Comparison of ENCODE assay signal across 23 cellular contexts in the genomic region with DNA sequence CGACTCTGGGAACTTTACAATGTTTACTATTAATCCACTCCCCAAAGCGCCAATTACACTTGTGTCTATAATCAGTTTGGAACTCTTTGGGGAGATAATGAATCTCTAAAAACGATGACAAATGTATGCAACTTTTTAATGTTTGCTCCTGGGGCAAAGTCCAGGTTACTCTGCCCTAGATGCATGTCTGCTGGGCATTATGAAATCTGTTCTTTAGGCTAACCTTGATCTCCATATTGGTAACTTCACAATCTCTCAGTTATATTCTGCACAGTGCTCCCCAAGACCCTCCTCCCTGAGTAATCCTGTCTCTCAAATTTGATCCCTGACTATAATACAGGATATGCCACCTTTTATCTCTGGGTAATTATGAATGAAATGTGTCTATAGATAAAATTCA.
A peak's percentile ranks its signal among the peaks of the same experiment; 100 is the strongest.
DNase-seq lines count a peak whose midpoint lies in the region; ATAC-seq, FAIRE-seq and TF ChIP-seq lines count a peak whose summit lies in the region.
"Had no signal": no experiment of that assay in that cellular context is flagged by ENCODE, and none has a peak within 500 bp of the region (broad histone marks: within the 10 kb centered on the region; RNA-seq: fewer than 3 reads in every experiment).

No MANE protein-coding gene starts in this region.

- H3K36me3 ChIP-seq in right lobe of liver (no peaks in the 10 kb centered on the region), small intestine (ENCODE audit: control insufficient read depth in 2 of 2, insufficient read depth in 2 of 2, low read length in 2 of 2) (no peaks in the 10 kb centered on the region)

- no peaks in the 10 kb centered on the region for H3K36me3 Mint-ChIP-seq in activated T-cell treated with anti-CD3 and anti-CD28 coated beads, Interleukin-2, amount 50 U/mL, for 72 hours (ENCODE audit: insufficient read depth in 2 of 2)
- H3K36me3 Mint-ChIP-seq in activated CD8-positive, alpha-beta T cell treated with anti-CD3 and anti-CD28 coated beads for 36 hours (ENCODE audit: low read depth) = no peaks in the 10 kb centered on the region
- H3K36me3 Mint-ChIP-seq: CD4-positive, alpha-beta memory T cell had no signal

- peak; percentile 28 for ATAC-seq in stimulated activated naive CD8-positive, alpha-beta T cell treated with anti-CD3 and anti-CD28 coated beads, Interleukin-15, amount 100 ng/mL, for 72 hours
- ATAC-seq in stimulated activated naive CD8-positive, alpha-beta T cell treated with anti-CD3 and anti-CD28 coated beads, Interleukin-15, Interleukin-2, amounts not matched to agents 100 U/mL and 50 U/mL, for 24 hours = no peak
- peak; percentile 40 for ATAC-seq in left lobe of liver
- ATAC-seq in right lobe of liver = peak in 3 of 4 donors; percentile 31 to 67 (median 56)
- ATAC-seq in activated T-cell treated with anti-CD3 and anti-CD28 coated beads, Interleukin-2, amount 50 U/mL, for 72 hours (replicated peaks in 1 of 2) = no peak
- no peak for ATAC-seq in activated CD8-positive, alpha-beta T cell treated with anti-CD3 and anti-CD28 coated beads for 36 hours
- ATAC-seq: GM12878, GM23338, HCT116 had no signal

- no peaks in the 10 kb centered on the region for H3K9me3 ChIP-seq in right lobe of liver
- no peaks in the 10 kb centered on the region for H3K9me3 ChIP-seq in small intestine (ENCODE audit: control insufficient read depth, low read depth)
- H3K9me3 ChIP-seq: A549 had no signal

- 25% methylated on average over 3 of the region's 3 CpGs for WGBS in right lobe of liver (ENCODE audit: insufficient coverage, low coverage, low lambda C conversion rate, missing lambda C conversion rate)
- WGBS in small intestine, 3 donors = 10 to 53% (median 25%) methylated on average over 3 of the region's 3 CpGs
- 67 to 74% methylated on average over 3 of the region's 3 CpGs for WGBS in lower leg skin, 2 donors

- H3K27ac ChIP-seq in right lobe of liver = no peak overlapping the region
- no peak overlapping the region for H3K27ac ChIP-seq in small intestine (ENCODE audit: low read depth in 1 of 2, low read length in 1 of 2)
- H3K27ac ChIP-seq: A549 had no signal

- intact Hi-C loops in right lobe of liver (cut with DNase I) (no loop called here), lower leg skin (cut with DNase I; ENCODE audit: low total_unique reads) (no loop called here)
- intact Hi-C loops in activated CD8-positive, alpha-beta T cell treated with anti-CD3 and anti-CD28 coated beads for 36 hours (cut with micrococcal nuclease) = no loop called here

- no peaks in the 10 kb centered on the region for H3K4me1 Mint-ChIP-seq in stimulated activated naive CD8-positive, alpha-beta T cell treated with anti-CD3 and anti-CD28 coated beads, Interleukin-15, amount 100 ng/mL, for 72 hours
- no peaks in the 10 kb centered on the region for H3K4me1 Mint-ChIP-seq in activated T-cell treated with anti-CD3 and anti-CD28 coated beads, Interleukin-2, amount 50 U/mL, for 72 hours (ENCODE audit: low read depth)
- no peaks in the 10 kb centered on the region for H3K4me1 Mint-ChIP-seq in activated CD8-positive, alpha-beta T cell treated with anti-CD3 and anti-CD28 coated beads for 36 hours (ENCODE audit: low read depth)
- H3K4me1 Mint-ChIP-seq: CD4-positive, alpha-beta memory T cell had no signal

- DNase-seq in stimulated activated naive CD8-positive, alpha-beta T cell treated with anti-CD3 and anti-CD28 coated beads, Interleukin-15, amount 100 ng/mL, for 72 hours = no peak
- DNase-seq in stimulated activated naive CD8-positive, alpha-beta T cell treated with anti-CD3 and anti-CD28 coated beads, Interleukin-15, Interleukin-2, amounts not matched to agents 100 U/mL and 50 U/mL, for 24 hours = no peak
- DNase-seq in left lobe of liver (ENCODE audit: low spot score) (no peak), right lobe of liver (no peak), small intestine (peak; percentile 22), lower leg skin (ENCODE audit: low spot score in 2 of 2) (no peak)
- no peak for DNase-seq in activated T-cell treated with anti-CD3 and anti-CD28 coated beads, Interleukin-2, amount 50 U/mL, for 72 hours
- DNase-seq in activated CD8-positive, alpha-beta T cell treated with anti-CD3 and anti-CD28 coated beads for 36 hours = no peak
- DNase-seq: 8988T; ACHN; AML-193; C1 segment of cervical spinal cord; Calu3; CD4-positive, alpha-beta memory T cell; COR-L47; DMS79; EL; GDM1; H9 had no signal

- H3K27me3 Mint-ChIP-seq in stimulated activated naive CD8-positive, alpha-beta T cell treated with anti-CD3 and anti-CD28 coated beads, Interleukin-15, amount 100 ng/mL, for 72 hours = peaks cover 7% of the 10 kb centered on the region
- no peaks in the 10 kb centered on the region for H3K27me3 Mint-ChIP-seq in activated T-cell treated with anti-CD3 and anti-CD28 coated beads, Interleukin-2, amount 50 U/mL, for 72 hours (ENCODE audit: low read depth)
- H3K27me3 Mint-ChIP-seq in activated CD8-positive, alpha-beta T cell treated with anti-CD3 and anti-CD28 coated beads for 36 hours = peaks cover 3% of the 10 kb centered on the region

- no peak overlapping the region for H3K4me3 Mint-ChIP-seq in stimulated activated naive CD8-positive, alpha-beta T cell treated with anti-CD3 and anti-CD28 coated beads, Interleukin-15, amount 100 ng/mL, for 72 hours
- H3K4me3 Mint-ChIP-seq in activated T-cell treated with anti-CD3 and anti-CD28 coated beads, Interleukin-2, amount 50 U/mL, for 72 hours = no peak overlapping the region
- no peak overlapping the region for H3K4me3 Mint-ChIP-seq in activated CD8-positive, alpha-beta T cell treated with anti-CD3 and anti-CD28 coated beads for 36 hours
- H3K4me3 Mint-ChIP-seq: CD4-positive, alpha-beta memory T cell; GM23338; H9 had no signal

- POLR2A ChIA-PET in activated CD8-positive, alpha-beta T cell treated with anti-CD3 and anti-CD28 coated beads for 36 hours (lab: Charles Lee) = no interaction called here

- no peak for FAIRE-seq in small intestine (lab: Jason Lieb, UNC)
- FAIRE-seq: A549, GM12878 had no signal

- no peak overlapping the region for H3K4me3 ChIP-seq in right lobe of liver
- no peak overlapping the region for H3K4me3 ChIP-seq in small intestine (ENCODE audit: low read depth in 1 of 2, low read length in 2 of 2)
- no peak overlapping the region for H3K4me3 ChIP-seq in lower leg skin (ENCODE audit: low read depth, poor library complexity, severe bottlenecking)
- H3K4me3 ChIP-seq: A549, GM12878, GM23338 had no signal

- H3K4me1 ChIP-seq in right lobe of liver (peaks cover 0 to 9% (median 4%) of the 10 kb centered on the region in 4 donors), small intestine (ENCODE audit: control insufficient read depth in 2 of 2, insufficient read depth in 1 of 2, low read depth in 1 of 2, low read length in 1 of 2) (no peaks in the 10 kb centered on the region)
- H3K4me1 ChIP-seq: A549 had no signal

- TF ChIP-seq CTCF in right lobe of liver (IDR thresholded peaks at IDR 0.05) (no peak), lower leg skin (IDR thresholded peaks at IDR 0.05) (no peak)
- TF ChIP-seq CTCF in activated CD8-positive, alpha-beta T cell treated with anti-CD3 and anti-CD28 coated beads for 36 hours (IDR thresholded peaks at IDR 0.05) = no peak

- TF ChIP-seq POLR2A in right lobe of liver (IDR thresholded peaks at IDR 0.05) = no peak
- no peak for TF ChIP-seq POLR2A in lower leg skin (IDR thresholded peaks at IDR 0.05)

- CTCF ChIA-PET in activated CD8-positive, alpha-beta T cell treated with anti-CD3 and anti-CD28 coated beads for 36 hours (lab: Charles Lee) = no interaction called here

- H3K9me3 Mint-ChIP-seq in stimulated activated naive CD8-positive, alpha-beta T cell treated with anti-CD3 and anti-CD28 coated beads, Interleukin-15, amount 100 ng/mL, for 72 hours = no peaks in the 10 kb centered on the region
- H3K9me3 Mint-ChIP-seq in activated T-cell treated with anti-CD3 and anti-CD28 coated beads, Interleukin-2, amount 50 U/mL, for 72 hours = no peaks in the 10 kb centered on the region
- no peaks in the 10 kb centered on the region for H3K9me3 Mint-ChIP-seq in activated CD8-positive, alpha-beta T cell treated with anti-CD3 and anti-CD28 coated beads for 36 hours
- H3K9me3 Mint-ChIP-seq: CD4-positive, alpha-beta memory T cell; GM23338; H9 had no signal

- H3K27ac Mint-ChIP-seq in stimulated activated naive CD8-positive, alpha-beta T cell treated with anti-CD3 and anti-CD28 coated beads, Interleukin-15, amount 100 ng/mL, for 72 hours = no peak overlapping the region
- no peak overlapping the region for H3K27ac Mint-ChIP-seq in activated T-cell treated with anti-CD3 and anti-CD28 coated beads, Interleukin-2, amount 50 U/mL, for 72 hours
- H3K27ac Mint-ChIP-seq in activated CD8-positive, alpha-beta T cell treated with anti-CD3 and anti-CD28 coated beads for 36 hours = no peak overlapping the region
- H3K27ac Mint-ChIP-seq: CD4-positive, alpha-beta memory T cell; GM23338; H9 had no signal

- H3K27me3 ChIP-seq in right lobe of liver (no peaks in the 10 kb centered on the region), small intestine (ENCODE audit: control insufficient read depth in 2 of 2, insufficient read depth in 2 of 2, low read length in 2 of 2) (no peaks in the 10 kb centered on the region)

Comparison
In these comparisons a context has a peak if more than half of its experiments do, and no peak if none do; other contexts are left out.
1. ATAC-seq: peak in stimulated activated naive CD8-positive, alpha-beta T cell treated with anti-CD3 and anti-CD28 coated beads, Interleukin-15, amount 100 ng/mL, for 72 hours (single experiment), left lobe of liver (single experiment) and right lobe of liver (3 of 4); none in stimulated activated naive CD8-positive, alpha-beta T cell treated with anti-CD3 and anti-CD28 coated beads, Interleukin-15, Interleukin-2, amounts not matched to agents 100 U/mL and 50 U/mL, for 24 hours (single experiment), activated T-cell treated with anti-CD3 and anti-CD28 coated beads, Interleukin-2, amount 50 U/mL, for 72 hours (0 of 2) and activated CD8-positive, alpha-beta T cell treated with anti-CD3 and anti-CD28 coated beads for 36 hours (single experiment).